Comparison of ENCODE assay signal across 25 cellular contexts in the genomic region with DNA sequence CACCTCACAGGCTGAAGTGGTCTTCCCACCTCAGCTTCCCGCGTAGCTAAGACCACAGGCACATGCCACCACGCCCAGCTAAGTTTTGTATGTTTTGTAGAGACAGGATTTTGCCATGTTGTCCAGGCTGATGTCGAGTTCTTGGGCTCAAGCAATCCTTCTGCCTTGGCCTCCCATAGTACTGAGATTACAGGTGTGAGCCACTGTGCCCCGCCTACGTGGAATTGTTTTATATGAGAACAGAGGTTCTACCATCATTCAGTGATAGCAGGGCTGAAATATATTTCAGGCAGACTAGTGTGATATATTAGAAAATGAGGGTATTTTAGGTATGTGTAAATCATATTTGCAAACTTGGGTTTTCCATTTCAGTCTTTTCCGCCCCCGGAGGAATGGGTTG.
"Had no signal": no experiment of that assay in that cellular context is flagged by ENCODE, and none has a peak within 500 bp of the region (broad histone marks: within the 10 kb centered on the region; RNA-seq: fewer than 3 reads in every experiment).

No MANE protein-coding gene starts in this region.

- H3K4me3 Mint-ChIP-seq: effector memory CD8-positive, alpha-beta T cell; immature natural killer cell; naive B cell; natural killer cell treated with Interleukin-12 subunit alpha and Interleukin-12 subunit beta and Interleukin-15 and Interleukin-18, amount 100 ng/mL, for 72 hours; neural crest cell; stimulated activated effector memory CD8-positive, alpha-beta T cell treated with anti-CD3 and anti-CD28 coated beads, Interleukin-12 subunit alpha, Interleukin-12 subunit beta, amount 100 ng/mL, for 72 hours had no signal

- H3K27me3 Mint-ChIP-seq: effector memory CD8-positive, alpha-beta T cell; naive B cell; natural killer cell treated with Interleukin-12 subunit alpha and Interleukin-12 subunit beta and Interleukin-15 and Interleukin-18, amount 100 ng/mL, for 72 hours; progenitor cell of endocrine pancreas had no signal

- H3K4me3 ChIP-seq: lower lobe of right lung, right lobe of liver, smooth muscle cell, stomach, thyroid gland, upper lobe of left lung, uterus had no signal

- H3K9me3 Mint-ChIP-seq: effector memory CD8-positive, alpha-beta T cell; immature natural killer cell; natural killer cell treated with Interleukin-12 subunit alpha and Interleukin-12 subunit beta and Interleukin-15 and Interleukin-18, amount 100 ng/mL, for 72 hours; neural crest cell; stimulated activated effector memory CD8-positive, alpha-beta T cell treated with anti-CD3 and anti-CD28 coated beads, Interleukin-12 subunit alpha, Interleukin-12 subunit beta, amount 100 ng/mL, for 72 hours had no signal

- H3K27me3 ChIP-seq: neutrophil, right lobe of liver, stomach, thyroid gland, upper lobe of left lung, uterus had no signal

- ATAC-seq: effector memory CD8-positive, alpha-beta T cell; left ventricle myocardium superior; lower lobe of right lung; natural killer cell treated with Interleukin-12 subunit alpha and Interleukin-12 subunit beta and Interleukin-15 and Interleukin-18, amount 100 ng/mL, for 72 hours; right lobe of liver; stimulated activated effector memory CD8-positive, alpha-beta T cell treated with anti-CD3 and anti-CD28 coated beads, Interleukin-12 subunit alpha, Interleukin-12 subunit beta, amount 100 ng/mL, for 72 hours had no signal

- H3K36me3 ChIP-seq: lower lobe of right lung, neutrophil, right lobe of liver, thyroid gland, upper lobe of left lung, uterus had no signal

- H3K9me3 ChIP-seq: lower lobe of right lung, neutrophil, right lobe of liver, stomach, thyroid gland, upper lobe of left lung, uterus had no signal

- H3K27ac Mint-ChIP-seq: immature natural killer cell; natural killer cell treated with Interleukin-12 subunit alpha and Interleukin-12 subunit beta and Interleukin-15 and Interleukin-18, amount 100 ng/mL, for 72 hours; progenitor cell of endocrine pancreas; stimulated activated effector memory CD8-positive, alpha-beta T cell treated with anti-CD3 and anti-CD28 coated beads, Interleukin-12 subunit alpha, Interleukin-12 subunit beta, amount 100 ng/mL, for 72 hours had no signal

- H3K36me3 Mint-ChIP-seq: immature natural killer cell; naive B cell; natural killer cell treated with Interleukin-12 subunit alpha and Interleukin-12 subunit beta and Interleukin-15 and Interleukin-18, amount 100 ng/mL, for 72 hours had no signal

- DNase-seq: cortex of kidney; effector memory CD8-positive, alpha-beta T cell; erythroblast; hypothalamus; immature natural killer cell; islet precursor cell; kidney glomerular epithelial cell; left ventricle myocardium superior; lower lobe of right lung; naive B cell; right lobe of liver; stimulated activated CD4-positive, alpha-beta T cell treated with anti-CD3 and anti-CD28 coated beads, Interleukin-2, amount 100 ng/mL, for 24 hours; stimulated activated CD4-positive, alpha-beta T cell treated with anti-CD3 and anti-CD28 coated beads, Interleukin-4, amount 100 ng/mL, for 24 hours; stimulated activated naive CD4-positive, alpha-beta T cell treated with Interleukin-2 at 50 U/mL for 16 hours; stomach; thyroid gland; upper lobe of left lung; uterus had no signal

- H3K4me1 ChIP-seq: parathyroid adenoma, right lobe of liver, uterus had no signal

- H3K27ac ChIP-seq: lower lobe of right lung, neutrophil, parathyroid adenoma, right lobe of liver, stomach, thyroid gland, upper lobe of left lung, uterus had no signal
